In genomic region chr2:43000242-43001054, GRCh38 we compare ENCODE assay signal across 4 cellular contexts.
TF ChIP-seq lines count a peak whose summit lies in the region.

No MANE protein-coding gene starts in this region.

TF ChIP-seq in A549, 52 proteins besides CTCF, POLR2A, EP300 and RAD21:
- no peak for TF ChIP-seq HDAC2 (IDR thresholded peaks at IDR 0.05)
- TF ChIP-seq, protein P1, sequence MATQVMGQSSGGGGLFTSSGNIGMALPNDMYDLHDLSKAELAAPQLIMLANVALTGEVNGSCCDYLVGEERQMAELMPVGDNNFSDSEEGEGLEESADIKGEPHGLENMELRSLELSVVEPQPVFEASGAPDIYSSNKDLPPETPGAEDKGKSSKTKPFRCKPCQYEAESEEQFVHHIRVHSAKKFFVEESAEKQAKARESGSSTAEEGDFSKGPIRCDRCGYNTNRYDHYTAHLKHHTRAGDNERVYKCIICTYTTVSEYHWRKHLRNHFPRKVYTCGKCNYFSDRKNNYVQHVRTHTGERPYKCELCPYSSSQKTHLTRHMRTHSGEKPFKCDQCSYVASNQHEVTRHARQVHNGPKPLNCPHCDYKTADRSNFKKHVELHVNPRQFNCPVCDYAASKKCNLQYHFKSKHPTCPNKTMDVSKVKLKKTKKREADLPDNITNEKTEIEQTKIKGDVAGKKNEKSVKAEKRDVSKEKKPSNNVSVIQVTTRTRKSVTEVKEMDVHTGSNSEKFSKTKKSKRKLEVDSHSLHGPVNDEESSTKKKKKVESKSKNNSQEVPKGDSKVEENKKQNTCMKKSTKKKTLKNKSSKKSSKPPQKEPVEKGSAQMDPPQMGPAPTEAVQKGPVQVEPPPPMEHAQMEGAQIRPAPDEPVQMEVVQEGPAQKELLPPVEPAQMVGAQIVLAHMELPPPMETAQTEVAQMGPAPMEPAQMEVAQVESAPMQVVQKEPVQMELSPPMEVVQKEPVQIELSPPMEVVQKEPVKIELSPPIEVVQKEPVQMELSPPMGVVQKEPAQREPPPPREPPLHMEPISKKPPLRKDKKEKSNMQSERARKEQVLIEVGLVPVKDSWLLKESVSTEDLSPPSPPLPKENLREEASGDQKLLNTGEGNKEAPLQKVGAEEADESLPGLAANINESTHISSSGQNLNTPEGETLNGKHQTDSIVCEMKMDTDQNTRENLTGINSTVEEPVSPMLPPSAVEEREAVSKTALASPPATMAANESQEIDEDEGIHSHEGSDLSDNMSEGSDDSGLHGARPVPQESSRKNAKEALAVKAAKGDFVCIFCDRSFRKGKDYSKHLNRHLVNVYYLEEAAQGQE (IDR thresholded peaks at IDR 0.05), result no peak
- TF ChIP-seq, protein P2, sequence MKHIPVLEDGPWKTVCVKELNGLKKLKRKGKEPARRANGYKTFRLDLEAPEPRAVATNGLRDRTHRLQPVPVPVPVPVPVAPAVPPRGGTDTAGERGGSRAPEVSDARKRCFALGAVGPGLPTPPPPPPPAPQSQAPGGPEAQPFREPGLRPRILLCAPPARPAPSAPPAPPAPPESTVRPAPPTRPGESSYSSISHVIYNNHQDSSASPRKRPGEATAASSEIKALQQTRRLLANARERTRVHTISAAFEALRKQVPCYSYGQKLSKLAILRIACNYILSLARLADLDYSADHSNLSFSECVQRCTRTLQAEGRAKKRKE (CRISPR knock-in tag; IDR thresholded peaks at IDR 0.05; ENCODE audit: low read depth), result no peak
- no peak for TF ChIP-seq ZFP36 (IDR thresholded peaks at IDR 0.05; ENCODE audit: borderline replicate concordance, partially characterized antibody)
- TF ChIP-seq, protein P3, sequence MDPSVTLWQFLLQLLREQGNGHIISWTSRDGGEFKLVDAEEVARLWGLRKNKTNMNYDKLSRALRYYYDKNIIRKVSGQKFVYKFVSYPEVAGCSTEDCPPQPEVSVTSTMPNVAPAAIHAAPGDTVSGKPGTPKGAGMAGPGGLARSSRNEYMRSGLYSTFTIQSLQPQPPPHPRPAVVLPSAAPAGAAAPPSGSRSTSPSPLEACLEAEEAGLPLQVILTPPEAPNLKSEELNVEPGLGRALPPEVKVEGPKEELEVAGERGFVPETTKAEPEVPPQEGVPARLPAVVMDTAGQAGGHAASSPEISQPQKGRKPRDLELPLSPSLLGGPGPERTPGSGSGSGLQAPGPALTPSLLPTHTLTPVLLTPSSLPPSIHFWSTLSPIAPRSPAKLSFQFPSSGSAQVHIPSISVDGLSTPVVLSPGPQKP (IDR thresholded peaks at IDR 0.05; ENCODE audit: low read depth, low read length), result no peak

TF ChIP-seq in GM23338, 12 proteins besides CTCF, POLR2A, EP300 and RAD21 (continues in another document):
- no peak for TF ChIP-seq ZNF331 (CRISPR knock-in tag; IDR thresholded peaks at IDR 0.05; ENCODE audit: low read depth)

TF ChIP-seq in H1, 55 proteins besides CTCF, POLR2A, EP300 and RAD21:
- TF ChIP-seq CTBP2 (IDR thresholded peaks at IDR 0.05; ENCODE audit: borderline replicate concordance, insufficient read depth, insufficient read length, low read length) (no peak), MAFK (IDR thresholded peaks at IDR 0.05; ENCODE audit: low read depth, low read length) (no peak), ASH2L (IDR thresholded peaks at IDR 0.05; ENCODE audit: low read length) (no peak), CHD2 (IDR thresholded peaks at IDR 0.05; ENCODE audit: low read length) (no peak), CEBPB (IDR thresholded peaks at IDR 0.05; ENCODE audit: low read depth, low read length) (no peak)

TF ChIP-seq in HEK293T, 16 proteins besides CTCF, POLR2A, EP300 and RAD21 (continued from another document):
- TF ChIP-seq FOXK2 (IDR thresholded peaks at IDR 0.05) (no peak), CTBP1 (IDR thresholded peaks at IDR 0.05; ENCODE audit: borderline replicate concordance) (no peak), LEF1 (IDR thresholded peaks at IDR 0.05; ENCODE audit: borderline replicate concordance) (no peak), L3MBTL2 (conservative IDR thresholded peaks at IDR 0.05) (no peak), ZNF384 (IDR thresholded peaks at IDR 0.05) (no peak), NFRKB (IDR thresholded peaks at IDR 0.05) (no peak), FOXM1 (IDR thresholded peaks at IDR 0.05; ENCODE audit: borderline replicate concordance) (no peak), SP1 (IDR thresholded peaks at IDR 0.05) (no peak), BHLHE40 (IDR thresholded peaks at IDR 0.05; ENCODE audit: borderline replicate concordance) (no peak), TARDBP (IDR thresholded peaks at IDR 0.05) (no peak)
TF ChIP-seq in HEK293T: peak in this region for 0.
